8 cellular contexts compared by ENCODE assay signal in the genomic region with DNA sequence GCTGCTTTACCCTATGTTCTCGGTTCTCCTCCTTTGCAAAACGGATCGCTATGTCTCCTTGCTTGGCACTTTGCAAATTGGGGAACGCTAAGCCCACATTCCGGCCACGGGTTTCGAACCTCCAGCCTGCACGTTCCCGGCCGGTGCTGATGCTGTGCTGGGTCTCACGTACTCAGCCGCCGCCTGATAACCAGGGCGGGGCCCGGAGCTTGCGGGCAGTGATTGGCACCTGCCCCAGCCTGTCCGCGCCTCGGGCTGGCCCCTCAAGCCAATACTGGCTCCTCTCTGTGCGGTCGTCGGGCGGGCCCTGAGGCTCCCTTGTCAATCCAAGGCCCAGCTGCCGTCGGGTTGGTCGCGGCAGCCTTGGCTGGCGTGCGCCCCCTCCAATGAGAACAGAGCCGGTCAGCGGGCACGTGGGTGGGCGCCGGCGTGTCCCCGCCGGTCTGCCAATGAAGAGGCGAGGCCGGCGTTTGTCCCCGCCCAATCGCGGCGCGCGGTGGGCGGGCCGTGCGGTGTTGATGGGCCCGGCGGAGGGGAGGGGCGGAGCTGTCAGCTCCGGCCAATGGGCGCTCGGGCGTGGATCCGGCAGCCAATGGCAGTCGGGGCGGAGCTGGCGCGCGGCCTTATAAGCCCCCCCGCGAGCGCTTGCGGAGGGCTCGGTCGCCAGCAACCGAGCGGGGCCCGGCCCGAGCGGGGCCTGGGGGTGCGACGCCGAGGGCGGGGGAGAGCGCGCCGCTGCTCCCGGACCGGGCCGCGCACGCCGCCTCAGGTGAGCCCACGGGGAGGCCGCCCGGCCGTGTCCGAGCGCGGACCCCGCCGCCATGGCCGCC. TPM values are rescaled to one million over a fixed set of nuclear protein-coding genes. Genes with fewer than 3 reads are reported as not detected.
DNase-seq lines count a peak whose midpoint lies in the region; ATAC-seq and TF ChIP-seq lines count a peak whose summit lies in the region.

A gene (plus strand): TSS at position 652 of the 830 bp plus-strand sequence. CDS start 63,778 bp downstream, outside the sequence.

- H3K4me1 Mint-ChIP-seq in activated T-cell treated with anti-CD3 and anti-CD28 coated beads, Interleukin-2, amount 50 U/mL, for 24 hours (ENCODE audit: low read depth), result peaks cover 36% of the 10 kb centered on the region

- WGBS in esophagus, 2 donors, result 0 to 1% methylated on average over 75 to 96 of the region's 96 CpGs

- H3K9me3 ChIP-seq in esophagus (ENCODE audit: control insufficient read depth in 2 of 2, insufficient read depth in 1 of 2, low read depth in 1 of 2, low read length in 1 of 2) (no peaks in the 10 kb centered on the region), muscle layer of duodenum (ENCODE audit: control insufficient read depth in 1 of 2, low read length in 2 of 2) (no peaks in the 10 kb centered on the region)

- in situ Hi-C loops in KBM-7 (cut with MboI; ENCODE audit: low pct_unique_long_range_greater_than_20kb, low sequenced_read_pairs), result no loop called here

- H3K27ac Mint-ChIP-seq in activated T-cell treated with anti-CD3 and anti-CD28 coated beads, Interleukin-2, amount 50 U/mL, for 24 hours, result peak within 1 kb of the TSS; percentile 92

- H3K4me3 ChIP-seq in esophagus (ENCODE audit: low read depth in 1 of 2, low read length in 2 of 2) (peak within 1 kb of the TSS; percentile 53 to 87), muscle layer of duodenum (ENCODE audit: low read depth in 1 of 2, low read length in 2 of 2) (peak within 1 kb of the TSS; percentile 67 to 90)

- peaks cover 8 to 21% of the 10 kb centered on the region in 2 donors for H3K4me1 ChIP-seq in esophagus (ENCODE audit: control insufficient read depth in 2 of 2, insufficient read depth in 2 of 2, low read length in 1 of 2)
- peaks cover 0 to 34% of the 10 kb centered on the region in 2 donors for H3K4me1 ChIP-seq in muscle layer of duodenum (ENCODE audit: control insufficient read depth in 1 of 2, insufficient read depth in 2 of 2, low read length in 2 of 2)

- DNase-seq in DMS153 treated with DMSO at 0.1 percent for 48 hours (lab: John Stamatoyannopoulos, UW; ENCODE audit: unreplicated experiment) (peak; percentile 100), KBM-7 (peak; percentile 100)
- DNase-seq in activated T-cell treated with anti-CD3 and anti-CD28 coated beads, Interleukin-2, amount 50 U/mL, for 24 hours, result peak; percentile 99
- peak; percentile 97 to 99 for DNase-seq in stimulated activated CD8-positive, alpha-beta memory T cell treated with anti-CD3 and anti-CD28 coated beads, Interleukin-7, amount 100 ng/mL, for 4 hours (ENCODE audit: low read depth in 2 of 2)

- no peaks in the 10 kb centered on the region for H3K27me3 Mint-ChIP-seq in activated T-cell treated with anti-CD3 and anti-CD28 coated beads, Interleukin-2, amount 50 U/mL, for 24 hours

- H3K27ac ChIP-seq in esophagus (ENCODE audit: low read depth in 2 of 2, low read length in 1 of 2), result peak within 1 kb of the TSS; percentile 60 to 91
- peak within 1 kb of the TSS; percentile 67 for H3K27ac ChIP-seq in muscle layer of duodenum (ENCODE audit: low read length)

- H3K36me3 ChIP-seq in esophagus (ENCODE audit: control insufficient read depth in 2 of 2, insufficient read depth in 2 of 2, low read length in 1 of 2) (no peaks in the 10 kb centered on the region), muscle layer of duodenum (ENCODE audit: control insufficient read depth in 1 of 2, insufficient read depth in 2 of 2, low read length in 2 of 2) (no peaks in the 10 kb centered on the region)

- H3K9me3 Mint-ChIP-seq in activated T-cell treated with anti-CD3 and anti-CD28 coated beads, Interleukin-2, amount 50 U/mL, for 24 hours, result no peaks in the 10 kb centered on the region

- ATAC-seq in GM21717 (IDR thresholded peaks at IDR 0.05; ENCODE audit: unreplicated experiment), result peak; percentile 85

- H3K27me3 ChIP-seq in esophagus (ENCODE audit: control insufficient read depth in 1 of 2, insufficient read depth in 2 of 2, low read length in 2 of 2) (no peaks in the 10 kb centered on the region), muscle layer of duodenum (ENCODE audit: low read depth, low read length) (no peaks in the 10 kb centered on the region)

- peak within 1 kb of the TSS; percentile 89 for H3K4me3 Mint-ChIP-seq in activated T-cell treated with anti-CD3 and anti-CD28 coated beads, Interleukin-2, amount 50 U/mL, for 24 hours

- H3K36me3 Mint-ChIP-seq in activated T-cell treated with anti-CD3 and anti-CD28 coated beads, Interleukin-2, amount 50 U/mL, for 24 hours (ENCODE audit: low read depth), result peaks cover 28% of the 10 kb centered on the region

TF ChIP-seq in PFSK-1, 5 proteins besides CTCF, POLR2A, EP300 and RAD21:
- TF ChIP-seq FOXP2 (optimal IDR thresholded peaks at IDR 0.05; ENCODE audit: borderline replicate concordance, extremely low read depth, extremely low read length, insufficient read depth) (peak; percentile 2), TAF1 (IDR thresholded peaks at IDR 0.05; ENCODE audit: borderline replicate concordance, insufficient read depth, low read length) (peak; percentile 63; the same call in 1 of the 2 replicates), SIN3A (IDR thresholded peaks at IDR 0.05; ENCODE audit: borderline replicate concordance, insufficient read depth, low read length) (no peak), POLR2AphosphoS5 (IDR thresholded peaks at IDR 0.05; ENCODE audit: low read depth, low read length) (peak; percentile 66)
- TF ChIP-seq, protein P1, sequence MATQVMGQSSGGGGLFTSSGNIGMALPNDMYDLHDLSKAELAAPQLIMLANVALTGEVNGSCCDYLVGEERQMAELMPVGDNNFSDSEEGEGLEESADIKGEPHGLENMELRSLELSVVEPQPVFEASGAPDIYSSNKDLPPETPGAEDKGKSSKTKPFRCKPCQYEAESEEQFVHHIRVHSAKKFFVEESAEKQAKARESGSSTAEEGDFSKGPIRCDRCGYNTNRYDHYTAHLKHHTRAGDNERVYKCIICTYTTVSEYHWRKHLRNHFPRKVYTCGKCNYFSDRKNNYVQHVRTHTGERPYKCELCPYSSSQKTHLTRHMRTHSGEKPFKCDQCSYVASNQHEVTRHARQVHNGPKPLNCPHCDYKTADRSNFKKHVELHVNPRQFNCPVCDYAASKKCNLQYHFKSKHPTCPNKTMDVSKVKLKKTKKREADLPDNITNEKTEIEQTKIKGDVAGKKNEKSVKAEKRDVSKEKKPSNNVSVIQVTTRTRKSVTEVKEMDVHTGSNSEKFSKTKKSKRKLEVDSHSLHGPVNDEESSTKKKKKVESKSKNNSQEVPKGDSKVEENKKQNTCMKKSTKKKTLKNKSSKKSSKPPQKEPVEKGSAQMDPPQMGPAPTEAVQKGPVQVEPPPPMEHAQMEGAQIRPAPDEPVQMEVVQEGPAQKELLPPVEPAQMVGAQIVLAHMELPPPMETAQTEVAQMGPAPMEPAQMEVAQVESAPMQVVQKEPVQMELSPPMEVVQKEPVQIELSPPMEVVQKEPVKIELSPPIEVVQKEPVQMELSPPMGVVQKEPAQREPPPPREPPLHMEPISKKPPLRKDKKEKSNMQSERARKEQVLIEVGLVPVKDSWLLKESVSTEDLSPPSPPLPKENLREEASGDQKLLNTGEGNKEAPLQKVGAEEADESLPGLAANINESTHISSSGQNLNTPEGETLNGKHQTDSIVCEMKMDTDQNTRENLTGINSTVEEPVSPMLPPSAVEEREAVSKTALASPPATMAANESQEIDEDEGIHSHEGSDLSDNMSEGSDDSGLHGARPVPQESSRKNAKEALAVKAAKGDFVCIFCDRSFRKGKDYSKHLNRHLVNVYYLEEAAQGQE (IDR thresholded peaks at IDR 0.05; ENCODE audit: insufficient read depth in 1 of 2, low read depth in 2 of 2, low read length in 2 of 2), result no peak
TF ChIP-seq in PFSK-1: peak in this region for 3.

RNA-seq across cellular contexts. Expression of the gene that starts here (rescaled TPM):
- polyA plus RNA-seq in PFSK-1 (2012; ENCODE audit: insufficient read length, low read depth), result 19.7 TPM
- polyA plus RNA-seq in esophagus, result 10 to 100 TPM; 10.7 to 26.7 TPM

Comparison
In these comparisons a context has a peak if more than half of its experiments do, and no peak if none do; other contexts are left out.
1. Peak in every context shown above with its lines: DNase-seq, ATAC-seq, H3K4me3 ChIP-seq and H3K27ac ChIP-seq.